Comparison of ENCODE assay signal across 31 cellular contexts in genomic region chr3:82410366-82410765, GRCh38.
DNase-seq lines count a peak whose midpoint lies in the region; ATAC-seq and TF ChIP-seq lines count a peak whose summit lies in the region.
"Had no signal": no experiment of that assay in that cellular context is flagged by ENCODE, and none has a peak within 500 bp of the region (broad histone marks: within the 10 kb centered on the region; RNA-seq: fewer than 3 reads in every experiment).

No MANE protein-coding gene starts in this region.

- POLR2A ChIA-PET in PC-9 (lab: Charles Lee; ENCODE audit: unreplicated experiment): no interaction called here

- no peaks in the 10 kb centered on the region for H3K36me3 ChIP-seq in PC-9 (ENCODE audit: low read depth)
- H3K36me3 ChIP-seq: BLaER1 treated with 17β-estradiol and CSF1 and Interleukin-3, amounts not matched to agents 10 nM and 100 nM; gastroesophageal sphincter; neutrophil; upper lobe of left lung had no signal

- no TSS peak for BruUV-seq in Calu3 (replicated peaks; lab: Mats Ljungman, UMichigan)
- BruUV-seq in PC-9 (replicated peaks; lab: Mats Ljungman, UMichigan): no TSS peak

- no peaks in the 10 kb centered on the region for H3K9me2 ChIP-seq in PC-9 (ENCODE audit: insufficient read depth)

- no peak overlapping the region for H2AFZ ChIP-seq in PC-9
- H2AFZ ChIP-seq: hepatocyte had no signal

- H4K20me1 ChIP-seq in PC-9 (ENCODE audit: insufficient read depth): no peaks in the 10 kb centered on the region
- H4K20me1 ChIP-seq: BLaER1 treated with 17β-estradiol and CSF1 and Interleukin-3, amounts not matched to agents 10 nM and 100 nM had no signal

- H3K79me2 ChIP-seq in PC-9 (ENCODE audit: low read depth): no peaks in the 10 kb centered on the region
- H3K79me2 ChIP-seq: hepatocyte had no signal

- no peaks in the 10 kb centered on the region for H3K27me3 Mint-ChIP-seq in Calu3 (ENCODE audit: unreplicated experiment)
- H3K27me3 Mint-ChIP-seq: activated CD4-positive, alpha-beta T cell treated with anti-CD3 and anti-CD28 coated beads, Interleukin-2, amount 10 ng/mL, durations not matched to agents 24 days and 14 days; activated naive CD8-positive, alpha-beta T cell treated with anti-CD3 and anti-CD28 coated beads, Interleukin-2, amount 50 U/mL, for 24 hours; dendritic cell treated with granulocyte-macrophage colony-stimulating factor and Interleukin-4, amounts not matched to agents 40 ng/mL and 50 ng/mL, for 4 days; memory B cell; progenitor cell of endocrine pancreas had no signal

- H3K9me3 Mint-ChIP-seq in Calu3 (ENCODE audit: low read depth, unreplicated experiment): no peaks in the 10 kb centered on the region
- H3K9me3 Mint-ChIP-seq: activated naive CD8-positive, alpha-beta T cell treated with anti-CD3 and anti-CD28 coated beads, Interleukin-2, amount 50 U/mL, for 24 hours; activated T-cell treated with anti-CD3 and anti-CD28 coated beads, Interleukin-2, amount 50 U/mL, for 4 hours had no signal

- no peaks in the 10 kb centered on the region for H3F3A ChIP-seq in PC-9 (ENCODE audit: insufficient read depth, low read depth)

- TF ChIP-seq CTCF in Calu3 (IDR thresholded peaks at IDR 0.05; ENCODE audit: unreplicated experiment) (no peak), LNCAP (IDR thresholded peaks at IDR 0.05) (peak; percentile 37; the same call in 1 of the 2 replicates), PC-9 (conservative IDR thresholded peaks at IDR 0.05) (peak; percentile 37; the same call in 1 of the 2 replicates)

- H3K36me3 Mint-ChIP-seq in Calu3 (ENCODE audit: insufficient read depth, unreplicated experiment): no peaks in the 10 kb centered on the region
- H3K36me3 Mint-ChIP-seq: memory B cell; stimulated activated effector memory CD8-positive, alpha-beta T cell treated with anti-CD3 and anti-CD28 coated beads, Interleukin-12 subunit alpha, Interleukin-12 subunit beta, amount 100 ng/mL, for 72 hours had no signal

- no peak overlapping the region for H3K4me2 ChIP-seq in PC-9
- H3K4me2 ChIP-seq: BLaER1 treated with 17β-estradiol and CSF1 and Interleukin-3, amounts not matched to agents 10 nM and 100 nM; hepatocyte had no signal

- no peaks in the 10 kb centered on the region for H3K27me3 ChIP-seq in PC-9 (ENCODE audit: insufficient read depth, low read depth)
- H3K27me3 ChIP-seq: BLaER1 treated with 17β-estradiol and CSF1 and Interleukin-3, amounts not matched to agents 10 nM and 100 nM; gastroesophageal sphincter; hepatocyte; neutrophil; upper lobe of left lung had no signal

- no peaks in the 10 kb centered on the region for H3K4me1 Mint-ChIP-seq in Calu3 (ENCODE audit: low read depth, unreplicated experiment)
- H3K4me1 Mint-ChIP-seq: activated CD4-positive, alpha-beta T cell treated with anti-CD3 and anti-CD28 coated beads, Interleukin-2, amount 10 ng/mL, durations not matched to agents 24 days and 14 days; activated naive CD8-positive, alpha-beta T cell treated with anti-CD3 and anti-CD28 coated beads, Interleukin-2, amount 50 U/mL, for 24 hours; memory B cell; stimulated activated effector memory CD8-positive, alpha-beta T cell treated with anti-CD3 and anti-CD28 coated beads, Interleukin-12 subunit alpha, Interleukin-12 subunit beta, amount 100 ng/mL, for 72 hours had no signal

- H3K27ac Mint-ChIP-seq in Calu3 (ENCODE audit: unreplicated experiment): no peak overlapping the region
- H3K27ac Mint-ChIP-seq: activated CD4-positive, alpha-beta T cell treated with anti-CD3 and anti-CD28 coated beads, Interleukin-2, amount 10 ng/mL, durations not matched to agents 24 days and 14 days; activated naive CD8-positive, alpha-beta T cell treated with anti-CD3 and anti-CD28 coated beads, Interleukin-2, amount 50 U/mL, for 24 hours; dendritic cell treated with granulocyte-macrophage colony-stimulating factor and Interleukin-4, amounts not matched to agents 40 ng/mL and 50 ng/mL, for 4 days; HFFc6; memory B cell; progenitor cell of endocrine pancreas; stimulated activated effector memory CD8-positive, alpha-beta T cell treated with anti-CD3 and anti-CD28 coated beads, Interleukin-12 subunit alpha, Interleukin-12 subunit beta, amount 100 ng/mL, for 72 hours had no signal

- TF ChIP-seq POLR2A in GM18505 (IDR thresholded peaks at IDR 0.05; ENCODE audit: borderline replicate concordance, extremely low read depth, insufficient read depth, insufficient read length): no peak

- intact Hi-C loops in Calu3 (cut with micrococcal nuclease; ENCODE audit: unreplicated experiment) (no loop called here), PC-9 (cut with micrococcal nuclease; ENCODE audit: unreplicated experiment) (no loop called here)

- H3K27ac ChIP-seq in PC-9: no peak overlapping the region
- H3K27ac ChIP-seq: BLaER1 treated with 17β-estradiol and CSF1 and Interleukin-3, amounts not matched to agents 10 nM and 100 nM; gastroesophageal sphincter; hepatocyte; neutrophil; RWPE1; upper lobe of left lung had no signal

- ATAC-seq in GM18505 (IDR thresholded peaks at IDR 0.05; ENCODE audit: unreplicated experiment): no peak
- ATAC-seq: activated naive CD8-positive, alpha-beta T cell treated with anti-CD3 and anti-CD28 coated beads, Interleukin-2, amount 50 U/mL, for 24 hours; activated T-cell treated with anti-CD3 and anti-CD28 coated beads, Interleukin-2, amount 50 U/mL, for 4 hours; gastroesophageal sphincter; left colon; sciatic nerve; SK-N-SH treated with all-trans-retinoic acid at 6 μM for 48 hours; stimulated activated effector memory CD8-positive, alpha-beta T cell treated with anti-CD3 and anti-CD28 coated beads, Interleukin-12 subunit alpha, Interleukin-12 subunit beta, amount 100 ng/mL, for 72 hours had no signal

- H3K9me3 ChIP-seq in PC-9 (ENCODE audit: insufficient read depth, low read depth): no peaks in the 10 kb centered on the region
- H3K9me3 ChIP-seq: gastroesophageal sphincter, neutrophil, upper lobe of left lung had no signal

- H3K4me3 Mint-ChIP-seq in Calu3 (ENCODE audit: low read depth, unreplicated experiment): no peak overlapping the region
- H3K4me3 Mint-ChIP-seq: activated CD4-positive, alpha-beta T cell treated with anti-CD3 and anti-CD28 coated beads, Interleukin-2, amount 10 ng/mL, durations not matched to agents 24 days and 14 days; activated naive CD8-positive, alpha-beta T cell treated with anti-CD3 and anti-CD28 coated beads, Interleukin-2, amount 50 U/mL, for 24 hours; activated T-cell treated with anti-CD3 and anti-CD28 coated beads, Interleukin-2, amount 50 U/mL, for 4 hours; dendritic cell treated with granulocyte-macrophage colony-stimulating factor and Interleukin-4, amounts not matched to agents 40 ng/mL and 50 ng/mL, for 4 days; HFFc6; memory B cell; stimulated activated effector memory CD8-positive, alpha-beta T cell treated with anti-CD3 and anti-CD28 coated beads, Interleukin-12 subunit alpha, Interleukin-12 subunit beta, amount 100 ng/mL, for 72 hours had no signal

- no peaks in the 10 kb centered on the region for H3K4me1 ChIP-seq in PC-9 (replicated peaks; ENCODE audit: insufficient read depth)
- H3K4me1 ChIP-seq: BLaER1 treated with 17β-estradiol and CSF1 and Interleukin-3, amounts not matched to agents 10 nM and 100 nM; gastroesophageal sphincter; upper lobe of left lung had no signal

- no peak overlapping the region for H3K4me3 ChIP-seq in PC-9
- H3K4me3 ChIP-seq: BLaER1 treated with 17β-estradiol and CSF1 and Interleukin-3, amounts not matched to agents 10 nM and 100 nM; gastroesophageal sphincter; hepatocyte; upper lobe of left lung had no signal

- CTCF ChIA-PET in Calu3 (lab: Charles Lee) (no interaction called here), PC-9 (lab: Charles Lee) (no interaction called here)

- peak; percentile 9 for DNase-seq in Calu3
- DNase-seq in PC-9: peak in 1 of 2 experiments; percentile 15
- DNase-seq in kidney tubule cell (ENCODE audit: low spot score): peak; percentile 7
- DNase-seq in NCI-H2196 treated with DMSO at 0.1 percent for 48 hours (lab: John Stamatoyannopoulos, UW; ENCODE audit: unreplicated experiment): no peak
- DNase-seq in middle frontal gyrus (ENCODE audit: extremely low spot score, low spot score): no peak
- DNase-seq: activated CD4-positive, alpha-beta T cell treated with anti-CD3 and anti-CD28 coated beads, Interleukin-2, amount 10 ng/mL, durations not matched to agents 24 days and 14 days; activated naive CD8-positive, alpha-beta T cell treated with anti-CD3 and anti-CD28 coated beads, Interleukin-2, amount 50 U/mL, for 24 hours; activated T-cell treated with anti-CD3 and anti-CD28 coated beads, Interleukin-2, amount 50 U/mL, for 4 hours; central memory CD4-positive, alpha-beta T cell; HFFc6; Karpas-422; left colon; NCI-H1048; NCI-H2029 treated with DMSO at 0.1 percent for 48 hours; stimulated activated CD4-positive, alpha-beta T cell treated with anti-CD3 and anti-CD28 coated beads, Interleukin-12 subunit alpha, Interleukin-12 subunit beta, amount 100 ng/mL, for 4 hours; stimulated activated CD4-positive, alpha-beta T cell treated with anti-CD3 and anti-CD28 coated beads, Interleukin-4, amount 100 ng/mL, for 24 hours; substantia nigra; upper lobe of left lung had no signal

Comparison
In these comparisons a context has a peak if more than half of its experiments do, and no peak if none do; other contexts are left out.
1. DNase-seq: peak in Calu3 (single experiment) and kidney tubule cell (single experiment); none in NCI-H2196 treated with DMSO at 0.1 percent for 48 hours (single experiment) and middle frontal gyrus (single experiment).